In genomic region chr17:28711723-28712036, GRCh38 we compare ENCODE assay signal across 8 cellular contexts. TPM values are rescaled to one million over a fixed set of nuclear protein-coding genes. Genes with fewer than 3 reads are reported as not detected.
A peak's percentile ranks its signal among the peaks of the same experiment; 100 is the strongest.
DNase-seq lines count a peak whose midpoint lies in the region; ATAC-seq and TF ChIP-seq lines count a peak whose summit lies in the region.

A gene with protein sequence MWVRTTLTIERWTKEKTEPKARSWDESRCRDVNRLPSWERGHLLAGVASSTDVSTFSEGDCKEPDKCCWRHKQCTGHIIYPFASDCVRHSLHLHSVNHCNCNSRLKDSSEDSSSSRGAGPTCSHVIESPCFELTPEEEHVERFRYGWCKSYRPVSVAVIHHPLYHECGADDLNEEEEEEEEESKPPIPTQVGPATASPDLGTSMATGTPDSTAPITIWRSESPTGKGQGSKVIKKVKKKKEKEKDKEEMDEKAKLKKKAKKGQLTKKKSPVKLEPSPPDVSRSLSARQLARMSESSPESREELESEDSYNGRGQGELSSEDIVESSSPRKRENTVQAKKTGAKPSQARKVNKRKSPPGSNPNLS (minus strand): TSS chr17:28711888. CDS start chr17:28711660, 228 bp downstream.

- no peaks in the 10 kb centered on the region for H3K9me3 Mint-ChIP-seq in CD8-positive, alpha-beta T cell
- H3K9me3 Mint-ChIP-seq in osteocyte (ENCODE audit: unreplicated experiment): no peaks in the 10 kb centered on the region

- DNase-seq in CD8-positive, alpha-beta T cell: peak in 3 of 7 experiments; percentile 39 to 48 (median 42)
- DNase-seq in GM23248: no peak
- DNase-seq in epithelial cell of prostate (ENCODE audit: low read depth, low spot score): no peak
- DNase-seq in osteocyte (ENCODE audit: extremely low spot score, unreplicated experiment): no peak
- DNase-seq in HuH-7 (ENCODE audit: low spot score): no peak
- DNase-seq in DMS 273 (lab: John Stamatoyannopoulos, UW; ENCODE audit: unreplicated experiment): no peak

- no peaks in the 10 kb centered on the region for H3K36me3 ChIP-seq in CD8-positive, alpha-beta T cell (ENCODE audit: insufficient read depth, low read length)
- H3K36me3 ChIP-seq in GM23248 (ENCODE audit: low read depth) (0 out of 2 replicates have a peak, but pooled peaks cover 12% of the 10 kb centered on the region), SU-DHL-6 (ENCODE audit: low read length) (no peaks in the 10 kb centered on the region)

- H3K27ac Mint-ChIP-seq in CD8-positive, alpha-beta T cell: peak within 1 kb of the TSS; percentile 91
- peak within 1 kb of the TSS; percentile 99 for H3K27ac Mint-ChIP-seq in osteocyte (ENCODE audit: unreplicated experiment)

- H3K4me2 ChIP-seq in GM23248 (ENCODE audit: unreplicated experiment): peak within 1 kb of the TSS; percentile 70
- peak within 1 kb of the TSS; percentile 90 for H3K4me2 ChIP-seq in SU-DHL-6 (ENCODE audit: low read depth, low read length, poor library complexity, severe bottlenecking)

- H3K4me3 Mint-ChIP-seq in CD8-positive, alpha-beta T cell: peak within 1 kb of the TSS; percentile 89
- H3K4me3 Mint-ChIP-seq in osteocyte (ENCODE audit: unreplicated experiment): peak within 1 kb of the TSS; percentile 91

- H2AFZ ChIP-seq in GM23248 (peak within 1 kb of the TSS; percentile 74), SU-DHL-6 (ENCODE audit: low read depth, low read length, severe bottlenecking) (peak within 1 kb of the TSS; percentile 88)

- CTCF ChIA-PET in CD8-positive, alpha-beta T cell (lab: Charles Lee): interaction anchor here (0.9 to 3.3 kb wide), 6 partner anchors 8 to 52 kb away, joined by 3 to 17 read pairs (median 4); partner anchors contain the start of genes RPL23A, TLCD1 and TRAF4

- POLR2A ChIA-PET in CD8-positive, alpha-beta T cell (lab: Charles Lee): interaction anchor here (0.9 to 4.3 kb wide), 11 partner anchors 9 to 241 kb away, joined by 3 to 40 read pairs (median 3); partner anchors contain the start of genes ALDOC, BLTP2, RPL23A and SDF2

- no peaks in the 10 kb centered on the region for H3K9me3 ChIP-seq in CD8-positive, alpha-beta T cell (ENCODE audit: low read length)
- H3K9me3 ChIP-seq in GM23248 (ENCODE audit: low read depth): no peaks in the 10 kb centered on the region
- no peaks in the 10 kb centered on the region for H3K9me3 ChIP-seq in SU-DHL-6 (ENCODE audit: insufficient read depth, low read length)

- H4K20me1 ChIP-seq in GM23248 (ENCODE audit: insufficient read depth) (no peaks in the 10 kb centered on the region), SU-DHL-6 (ENCODE audit: low read depth, low read length) (no peaks in the 10 kb centered on the region)

- H3K9me2 ChIP-seq in GM23248 (ENCODE audit: insufficient read depth) (no peaks in the 10 kb centered on the region), SU-DHL-6 (replicated peaks; ENCODE audit: insufficient read depth, low read length) (no peaks in the 10 kb centered on the region)

- H3K4me1 Mint-ChIP-seq in CD8-positive, alpha-beta T cell (ENCODE audit: low read depth): peaks cover 17% of the 10 kb centered on the region
- H3K4me1 Mint-ChIP-seq in osteocyte (ENCODE audit: unreplicated experiment): peaks cover 41% of the 10 kb centered on the region

- intact Hi-C loops in CD8-positive, alpha-beta T cell (cut with DNase I, micrococcal nuclease): loop anchor here (1.0 to 10.0 kb wide), 9 partner anchors 8 to 583 kb away; partner anchors contain the start of genes BLTP2 (in 2 of the 2), RPL23A (in 2 of the 2), ALDOC (in 1 of the 2) and NUFIP2 (in 1 of the 2)

- H3K79me2 ChIP-seq in GM23248 (ENCODE audit: insufficient read depth) (peaks cover 19% of the 10 kb centered on the region), SU-DHL-6 (ENCODE audit: insufficient read depth, low read length) (no peaks in the 10 kb centered on the region)

- H3K9ac ChIP-seq in GM23248 (peak within 1 kb of the TSS; percentile 80), SU-DHL-6 (ENCODE audit: low read length) (peak within 1 kb of the TSS; percentile 69)

- in situ Hi-C loops in GM23248 (cut with MboI): no loop called here

- H3K27me3 Mint-ChIP-seq in CD8-positive, alpha-beta T cell (ENCODE audit: low read depth): peaks cover 14% of the 10 kb centered on the region
- H3K27me3 Mint-ChIP-seq in osteocyte (ENCODE audit: unreplicated experiment): no peaks in the 10 kb centered on the region

- peaks cover 16% of the 10 kb centered on the region for H3K4me1 ChIP-seq in CD8-positive, alpha-beta T cell (ENCODE audit: insufficient read depth, low read length)
- peaks cover 7% of the 10 kb centered on the region; the same call in 1 of the 2 replicates for H3K4me1 ChIP-seq in GM23248 (ENCODE audit: insufficient read depth)

- ATAC-seq in CD8-positive, alpha-beta T cell: peak; percentile 43
- ATAC-seq in HG02610 (IDR thresholded peaks at IDR 0.05; ENCODE audit: unreplicated experiment): no peak

- TF ChIP-seq CTCF in CD8-positive, alpha-beta T cell (IDR thresholded peaks at IDR 0.05): no peak
- TF ChIP-seq CTCF in SU-DHL-6 (IDR thresholded peaks at IDR 0.05; ENCODE audit: insufficient read depth, low read length, poor library complexity, severe bottlenecking) (no peak), osteocyte (IDR thresholded peaks at IDR 0.05) (no peak)

- H3K27me3 ChIP-seq in CD8-positive, alpha-beta T cell (ENCODE audit: insufficient read depth, low read length): no peaks in the 10 kb centered on the region
- H3K27me3 ChIP-seq in GM23248 (replicated peaks; ENCODE audit: insufficient read depth): no peaks in the 10 kb centered on the region
- H3K27me3 ChIP-seq in SU-DHL-6 (ENCODE audit: low read length): no peaks in the 10 kb centered on the region

- H3K4me3 ChIP-seq in CD8-positive, alpha-beta T cell (ENCODE audit: low read depth, low read length): peak within 1 kb of the TSS; percentile 89
- peak within 1 kb of the TSS; percentile 69 for H3K4me3 ChIP-seq in GM23248
- peak within 1 kb of the TSS; percentile 70 for H3K4me3 ChIP-seq in SU-DHL-6 (ENCODE audit: insufficient read depth, low read length, poor library complexity, severe bottlenecking)

- H3K27ac ChIP-seq in CD8-positive, alpha-beta T cell (ENCODE audit: low read depth, low read length): peak within 1 kb of the TSS; percentile 76
- H3K27ac ChIP-seq in GM23248 (peak within 1 kb of the TSS; percentile 78), SU-DHL-6 (ENCODE audit: low read depth, low read length) (peak within 1 kb of the TSS; percentile 47), epithelial cell of prostate (peak within 1 kb of the TSS; percentile 46)

- H3F3A ChIP-seq in GM23248 (ENCODE audit: insufficient read depth): peaks cover 21% of the 10 kb centered on the region
- peaks cover 9% of the 10 kb centered on the region for H3F3A ChIP-seq in SU-DHL-6 (ENCODE audit: insufficient read depth)

- WGBS in GM23248 (ENCODE audit: low coverage in 1 of 2, low lambda C conversion rate in 2 of 2, missing lambda C conversion rate in 2 of 2), 2 experiments: 1 to 4% methylated on average over 18 to 20 of the region's 20 CpGs

- peaks cover 2% of the 10 kb centered on the region for H3K36me3 Mint-ChIP-seq in CD8-positive, alpha-beta T cell
- peaks cover 11% of the 10 kb centered on the region for H3K36me3 Mint-ChIP-seq in osteocyte (ENCODE audit: unreplicated experiment)

RNA-seq across cellular contexts. Expression of the gene that starts here (rescaled TPM):
- total RNA-seq in CD8-positive, alpha-beta T cell: 1 to 10 TPM; 2.0 to 2.8 TPM
- 0.65 TPM in 1 of 2 replicates, not detected in the other for total RNA-seq in GM23248 (2014; rRNA removed; shearing (Covaris generic))
- polyA plus RNA-seq in GM23248 (2016; fragmentation: Nextera tagmentation; extraction: Ambion mirVana): 0.41 and 0.44 TPM in 2 replicates
- 2.1 and 3.0 TPM in 2 replicates for total RNA-seq in osteocyte
